In genomic region chr1:200053639-200054038, GRCh38 we compare ENCODE assay signal across 19 cellular contexts. TPM values are rescaled to one million over a fixed set of nuclear protein-coding genes. Genes with fewer than 3 reads are reported as not detected.
"Had no signal": no experiment of that assay in that cellular context is flagged by ENCODE, and none has a peak within 500 bp of the region (broad histone marks: within the 10 kb centered on the region; RNA-seq: fewer than 3 reads in every experiment).

No MANE protein-coding gene starts in this region.

- H3K4me3 ChIP-seq: esophagus muscularis mucosa, testis, upper lobe of right lung had no signal

- ATAC-seq: activated CD4-positive, CD25-positive, alpha-beta regulatory T cell treated with anti-CD3 and anti-CD28 coated beads, Interleukin-2, amount 50 U/mL, for 24 hours; activated T-cell treated with anti-CD3 and anti-CD28 coated beads, Interleukin-2, amount 50 U/mL, for 72 hours; foreskin keratinocyte; stimulated activated naive CD8-positive, alpha-beta T cell treated with anti-CD3 and anti-CD28 coated beads, Interleukin-15, amount 100 ng/mL, for 72 hours; T-helper 17 cell; upper lobe of right lung had no signal

- H3K27ac ChIP-seq: esophagus muscularis mucosa, foreskin keratinocyte, parathyroid adenoma, testis, upper lobe of right lung had no signal

- H3K4me1 ChIP-seq: esophagus muscularis mucosa, foreskin keratinocyte, parathyroid adenoma, testis, upper lobe of right lung had no signal

- H3K36me3 ChIP-seq: esophagus muscularis mucosa, upper lobe of right lung had no signal

- H3K27me3 ChIP-seq: testis had no signal

- DNase-seq: activated CD4-positive, alpha-beta T cell treated with anti-CD3 and anti-CD28 coated beads, Interleukin-2, amount 50 U/mL, for 48 hours; activated gamma-delta T cell treated with Interleukin-2 at 50 U/mL for 16 hours; activated naive CD8-positive, alpha-beta T cell treated with anti-CD3 and anti-CD28 coated beads for 36 hours; activated T-cell treated with anti-CD3 and anti-CD28 coated beads, Interleukin-2, amount 50 U/mL, for 72 hours; foreskin keratinocyte; head of caudate nucleus; retina; stimulated activated CD4-positive, alpha-beta T cell treated with anti-CD3 and anti-CD28 coated beads, Interleukin-4, amount 100 ng/mL, for 4 hours; stimulated activated naive CD8-positive, alpha-beta T cell treated with anti-CD3 and anti-CD28 coated beads, Interleukin-15, amount 100 ng/mL, for 72 hours; T-helper 17 cell; testis; upper lobe of right lung had no signal

- H3K9me3 ChIP-seq: esophagus muscularis mucosa, testis, upper lobe of right lung had no signal

RNA-seq across cellular contexts. Expression of gene NR5A2, which starts 26.1 kb away (rescaled TPM):
- total RNA-seq: bronchial epithelial cell, chondrocyte, myocyte, neural crest cell, T-helper 17 cell had no signal
